ENCODE assay signal across 11 cellular contexts in genomic region chr7:140698477-140698876, GRCh38. TPM values are rescaled to one million over a fixed set of nuclear protein-coding genes. Genes with fewer than 3 reads are reported as not detected.
A peak's percentile ranks its signal among the peaks of the same experiment; 100 is the strongest.
DNase-seq lines count a peak whose midpoint lies in the region; ATAC-seq and TF ChIP-seq lines count a peak whose summit lies in the region.
"Had no signal": no experiment of that assay in that cellular context is flagged by ENCODE, and none has a peak within 500 bp of the region (broad histone marks: within the 10 kb centered on the region; RNA-seq: fewer than 3 reads in every experiment).

No MANE protein-coding gene starts in this region.

- H3K4me3 Mint-ChIP-seq in T-helper 2 cell treated with Interferon-gamma antibody and Interleukin-4, amounts not matched to agents 5 μg/mL and 100 μg/mL, for 36 hours, result peak overlapping the region; percentile 95
- peak overlapping the region; percentile 99 for H3K4me3 Mint-ChIP-seq in neural progenitor cell

- H3K36me3 ChIP-seq in Loucy (ENCODE audit: insufficient read depth, low read length) (peaks cover 10% of the 10 kb centered on the region; the same call in 1 of the 2 replicates), neural progenitor cell (no peaks in the 10 kb centered on the region)
- H3K36me3 ChIP-seq: neutrophil had no signal

- H3K36me3 Mint-ChIP-seq in T-helper 2 cell treated with Interferon-gamma antibody and Interleukin-4, amounts not matched to agents 5 μg/mL and 100 μg/mL, for 36 hours (ENCODE audit: low read depth), result peaks cover 18% of the 10 kb centered on the region
- H3K36me3 Mint-ChIP-seq in neural progenitor cell, result peaks cover 9% of the 10 kb centered on the region

- ATAC-seq in GM21381 (IDR thresholded peaks at IDR 0.05; ENCODE audit: unreplicated experiment), result no peak

- H3K27ac Mint-ChIP-seq in T-helper 2 cell treated with Interferon-gamma antibody and Interleukin-4, amounts not matched to agents 5 μg/mL and 100 μg/mL, for 36 hours, result no peak overlapping the region
- H3K27ac Mint-ChIP-seq in neural progenitor cell, result no peak overlapping the region

- H3K79me2 ChIP-seq in Loucy (ENCODE audit: insufficient read depth, low read length) (peaks cover 44% of the 10 kb centered on the region), neural progenitor cell (ENCODE audit: low read depth) (peaks cover 56% of the 10 kb centered on the region)

- H3K9me3 ChIP-seq in Loucy (ENCODE audit: insufficient read depth, low read depth, low read length) (no peaks in the 10 kb centered on the region), neural progenitor cell (ENCODE audit: low read depth) (no peaks in the 10 kb centered on the region)
- H3K9me3 ChIP-seq: neutrophil had no signal

- peak overlapping the region; percentile 95 for H3K4me2 ChIP-seq in Loucy (ENCODE audit: low read depth, low read length, poor library complexity, severe bottlenecking)
- H3K4me2 ChIP-seq in neural progenitor cell, result no peak overlapping the region

- no peak for TF ChIP-seq CTCF in Loucy (conservative IDR thresholded peaks at IDR 0.05; ENCODE audit: low read length)
- no peak for TF ChIP-seq CTCF in neural progenitor cell (IDR thresholded peaks at IDR 0.05)

- H4K20me1 ChIP-seq in Loucy (ENCODE audit: insufficient read depth, low read length, poor library complexity, severe bottlenecking), result peaks cover 26% of the 10 kb centered on the region
- H4K20me1 ChIP-seq in neural progenitor cell (ENCODE audit: low read depth), result peaks cover 22% of the 10 kb centered on the region

- H3K9ac ChIP-seq in Loucy (ENCODE audit: low read depth, low read length, poor library complexity, severe bottlenecking) (peak overlapping the region; percentile 69), neural progenitor cell (no peak overlapping the region)

- no peak for DNase-seq in T-helper 2 cell treated with Interferon-gamma antibody and Interleukin-4, amounts not matched to agents 5 μg/mL and 100 μg/mL, for 36 hours (ENCODE audit: low spot score)
- DNase-seq in T-helper 2 cell, result no peak
- DNase-seq in cerebellum (ENCODE audit: low spot score), result peak; percentile 30
- DNase-seq in neural progenitor cell (ENCODE audit: low spot score), result no peak
- no peak for DNase-seq in stimulated activated CD4-positive, alpha-beta T cell treated with anti-CD3 and anti-CD28 coated beads, Interleukin-15, amount 100 ng/mL, for 24 hours
- no peak for DNase-seq in NCI-H187 treated with DMSO at 0.1 percent for 48 hours (lab: John Stamatoyannopoulos, UW)
- DNase-seq: caudate nucleus had no signal

- H3K4me3 ChIP-seq in Loucy (ENCODE audit: low read length, poor library complexity, severe bottlenecking) (peak overlapping the region; percentile 77), neural progenitor cell (no peak overlapping the region)

- H3K4me1 ChIP-seq in Loucy (ENCODE audit: insufficient read depth, low read length, poor library complexity, severe bottlenecking), result peaks cover 30% of the 10 kb centered on the region
- peaks cover 5% of the 10 kb centered on the region for H3K4me1 ChIP-seq in neural progenitor cell

- H3K4me1 Mint-ChIP-seq in T-helper 2 cell treated with Interferon-gamma antibody and Interleukin-4, amounts not matched to agents 5 μg/mL and 100 μg/mL, for 36 hours (ENCODE audit: low read depth), result peaks cover 20% of the 10 kb centered on the region
- peaks cover 22% of the 10 kb centered on the region for H3K4me1 Mint-ChIP-seq in neural progenitor cell

- no peak overlapping the region for H2AFZ ChIP-seq in Loucy (ENCODE audit: low read length)
- H2AFZ ChIP-seq in neural progenitor cell (replicated peaks), result no peak overlapping the region

- no peak overlapping the region for H3K27ac ChIP-seq in neural progenitor cell
- H3K27ac ChIP-seq: neutrophil had no signal

- H3K27me3 Mint-ChIP-seq in T-helper 2 cell treated with Interferon-gamma antibody and Interleukin-4, amounts not matched to agents 5 μg/mL and 100 μg/mL, for 36 hours (ENCODE audit: low read depth), result no peaks in the 10 kb centered on the region
- H3K27me3 Mint-ChIP-seq in neural progenitor cell (ENCODE audit: insufficient read depth, low read depth), result no peaks in the 10 kb centered on the region

- H3K27me3 ChIP-seq in Loucy (ENCODE audit: insufficient read depth, low read length, poor library complexity, severe bottlenecking) (no peaks in the 10 kb centered on the region), neural progenitor cell (no peaks in the 10 kb centered on the region)
- H3K27me3 ChIP-seq: neutrophil had no signal

- no peaks in the 10 kb centered on the region for H3F3A ChIP-seq in Loucy (ENCODE audit: low read depth)
- H3F3A ChIP-seq in neural progenitor cell (ENCODE audit: low read depth), result no peaks in the 10 kb centered on the region

- H3K9me2 ChIP-seq in Loucy (replicated peaks; ENCODE audit: low read depth, low read length), result no peaks in the 10 kb centered on the region

- no peaks in the 10 kb centered on the region for H3K9me3 Mint-ChIP-seq in T-helper 2 cell treated with Interferon-gamma antibody and Interleukin-4, amounts not matched to agents 5 μg/mL and 100 μg/mL, for 36 hours
- no peaks in the 10 kb centered on the region for H3K9me3 Mint-ChIP-seq in neural progenitor cell

RNA-seq across cellular contexts. Expression of gene NDUFB2, which starts 2.0 kb away (rescaled TPM):
- total RNA-seq in cerebellum (50.7 TPM), neural progenitor cell (ENCODE audit: low replicate concordance) (241 and 310 TPM in 2 replicates)

RNA-seq across cellular contexts. Expression of gene ADCK2, which starts 25.7 kb away (rescaled TPM):
- total RNA-seq in cerebellum, result 15.0 TPM
- total RNA-seq in neural progenitor cell (ENCODE audit: low replicate concordance), result 7.8 and 12.3 TPM in 2 replicates

RNA-seq across cellular contexts. Expression of gene DENND2A, which starts 57.9 kb away (rescaled TPM):
- 31.7 TPM for total RNA-seq in cerebellum
- total RNA-seq in neural progenitor cell (ENCODE audit: low replicate concordance), result 23.7 and 27.0 TPM in 2 replicates
- total RNA-seq: activated CD8-positive, alpha-beta memory T cell treated with anti-CD3 and anti-CD28 coated beads for 36 hours had no signal
